8 cellular contexts compared by ENCODE assay signal in genomic region chr6:1424306-1424927, GRCh38. TPM values are rescaled to one million over a fixed set of nuclear protein-coding genes. Genes with fewer than 3 reads are reported as not detected.
DNase-seq lines count a peak whose midpoint lies in the region; ATAC-seq, FAIRE-seq and TF ChIP-seq lines count a peak whose summit lies in the region.

No MANE protein-coding gene starts in this region.

- H3K4me3 ChIP-seq in AG10803 (ENCODE audit: low read length) (no peak overlapping the region), body of pancreas (no peak overlapping the region), kidney (ENCODE audit: low read length in 2 of 2) (no peak overlapping the region), transverse colon (no peak overlapping the region), tibial artery (no peak overlapping the region)

- no peaks in the 10 kb centered on the region for H3K9me3 ChIP-seq in body of pancreas
- peaks cover 2 to 8% of the 10 kb centered on the region in 2 donors for H3K9me3 ChIP-seq in kidney (ENCODE audit: control insufficient read depth in 1 of 2, low read length in 2 of 2)
- H3K9me3 ChIP-seq in transverse colon = no peaks in the 10 kb centered on the region
- peaks cover 0 to 15% (median 3%) of the 10 kb centered on the region in 3 donors for H3K9me3 ChIP-seq in tibial artery

- no peaks in the 10 kb centered on the region for H3K36me3 ChIP-seq in body of pancreas (replicated peaks in 1 of 2; ENCODE audit: insufficient read depth in 1 of 2, low read depth in 2 of 2)
- H3K36me3 ChIP-seq in kidney (ENCODE audit: control insufficient read depth in 1 of 2, insufficient read depth in 2 of 2, low read length in 2 of 2) = no peaks in the 10 kb centered on the region
- no peaks in the 10 kb centered on the region for H3K36me3 ChIP-seq in transverse colon
- no peaks in the 10 kb centered on the region for H3K36me3 ChIP-seq in tibial artery

- whole genome bisulfite sequencing in body of pancreas, 2 donors = 18 to 27% methylated on average over 13 to 16 of the region's 16 CpGs
- WGBS in transverse colon (ENCODE audit: low coverage in 1 of 2), 2 donors = 3 to 23% methylated on average over 8 to 16 of the region's 16 CpGs

- TF ChIP-seq EP300 in transverse colon (IDR thresholded peaks at IDR 0.05; ENCODE audit: low read depth) = no peak

- DNase-seq in AG10803 (ENCODE audit: low read depth) (peak; percentile 71), NCI-H69 (lab: John Stamatoyannopoulos, UW) (peak; percentile 42), body of pancreas (peak; percentile 55 to 67 (median 62)), kidney (no peak), transverse colon (peak; percentile 51), tibial artery (no peak)

- TF ChIP-seq CTCF in AG10803 (conservative IDR thresholded peaks at IDR 0.05; ENCODE audit: low read length) = peak; percentile 77
- peak; percentile 57 for TF ChIP-seq CTCF in GM12874 (IDR thresholded peaks at IDR 0.05; ENCODE audit: insufficient read depth, low read depth, low read length)
- peak; percentile 29 to 56 (median 42) for TF ChIP-seq CTCF in body of pancreas (IDR thresholded peaks at IDR 0.05)
- TF ChIP-seq CTCF in kidney (IDR thresholded peaks at IDR 0.05; ENCODE audit: borderline replicate concordance, extremely low read depth, insufficient read depth) = peak; percentile 42
- peak; percentile 25 to 55 (median 38) for TF ChIP-seq CTCF in transverse colon (IDR thresholded peaks at IDR 0.05)
- TF ChIP-seq CTCF in tibial artery (IDR thresholded peaks at IDR 0.05) = peak in 1 of 2 experiments; percentile 20

- in situ Hi-C loops in transverse colon (cut with MboI; ENCODE audit: low pct_ligation_motif_present in 1 of 4, low pct_unique_long_range_greater_than_20kb in 1 of 4, low sequenced_read_pairs in 3 of 4) = loop anchor here in 1 of 4 donors (25.0 kb wide), 1 partner anchor 637 kb away; no protein-coding TSS in a partner anchor

- no peak overlapping the region for H3K9ac ChIP-seq in kidney (ENCODE audit: low read length in 2 of 2)

- no peak for FAIRE-seq in kidney (lab: Jason Lieb, UNC)

- TF ChIP-seq POLR2A in body of pancreas (IDR thresholded peaks at IDR 0.05) (no peak), transverse colon (IDR thresholded peaks at IDR 0.05) (no peak)

- no peaks in the 10 kb centered on the region for H3K4me1 ChIP-seq in body of pancreas
- no peaks in the 10 kb centered on the region for H3K4me1 ChIP-seq in kidney (ENCODE audit: control insufficient read depth in 1 of 2, insufficient read depth in 1 of 2, low read depth in 1 of 2, low read length in 2 of 2)
- no peaks in the 10 kb centered on the region for H3K4me1 ChIP-seq in transverse colon
- H3K4me1 ChIP-seq in tibial artery = no peaks in the 10 kb centered on the region

- H3K27me3 ChIP-seq in body of pancreas (no peaks in the 10 kb centered on the region), transverse colon (peaks cover 5% of the 10 kb centered on the region), tibial artery (peaks cover 0 to 24% of the 10 kb centered on the region in 2 donors)

- intact Hi-C loops in body of pancreas (cut with DNase I) (no loop called here), kidney (cut with DNase I) (no loop called here), transverse colon (cut with DNase I; ENCODE audit: low total_unique reads) (no loop called here), tibial artery (cut with DNase I; ENCODE audit: low total_unique reads) (no loop called here)

- no peak overlapping the region for H3K27ac ChIP-seq in body of pancreas
- H3K27ac ChIP-seq in kidney (ENCODE audit: low read depth in 2 of 2, low read length in 2 of 2) = no peak overlapping the region
- no peak overlapping the region for H3K27ac ChIP-seq in transverse colon
- no peak overlapping the region for H3K27ac ChIP-seq in tibial artery

- ATAC-seq in body of pancreas (peak; percentile 56), HG02870 (IDR thresholded peaks at IDR 0.05; ENCODE audit: unreplicated experiment) (no peak)

RNA-seq across cellular contexts. Expression of gene FOXF2, which starts 35.0 kb away (rescaled TPM):
- total RNA-seq in body of pancreas = under 1 TPM in 1 of 2 donors, not detected in 1; 0.26 TPM
- 0.44 TPM for total RNA-seq in kidney
- not detected for polyA plus RNA-seq in kidney (ENCODE audit: insufficient read depth, low read depth, low replicate concordance)
- total RNA-seq in transverse colon = 10 to 100 TPM in 3 of 4 donors, 1 to 10 TPM in 1; 9.0 to 45.2 (median 13.5) TPM

Comparison
In these comparisons a context has a peak if more than half of its experiments do, and no peak if none do; other contexts are left out.
1. DNase-seq: peak in AG10803 (single experiment), NCI-H69 (single experiment), body of pancreas (4 of 4) and transverse colon (single experiment); none in kidney (single experiment) and tibial artery (0 of 2).